Comparison of ENCODE assay signal across 8 cellular contexts in genomic region chr4:123398803-123399637, GRCh38. TPM values are rescaled to one million over a fixed set of nuclear protein-coding genes. Genes with fewer than 3 reads are reported as not detected.
DNase-seq lines count a peak whose midpoint lies in the region; ATAC-seq and TF ChIP-seq lines count a peak whose summit lies in the region.

No MANE protein-coding gene starts in this region.

- H2AFZ ChIP-seq in SU-DHL-6 (ENCODE audit: low read depth, low read length, severe bottlenecking): peak overlapping the region; percentile 34

- peak in 11 of 14 donors; percentile 43 to 65 (median 58) for DNase-seq in C1 segment of cervical spinal cord (lab: John Stamatoyannopoulos, UW)
- DNase-seq in adrenal gland: peak; percentile 31 to 73 (median 49)
- peak; percentile 48 for DNase-seq in left ventricle myocardium inferior
- DNase-seq in pulmonary artery endothelial cell (ENCODE audit: low read depth, low spot score): peak; percentile 64
- DNase-seq in NCI-H510A (lab: John Stamatoyannopoulos, UW): no peak

- no peaks in the 10 kb centered on the region for H3K9me2 ChIP-seq in SU-DHL-6 (replicated peaks; ENCODE audit: insufficient read depth, low read length)

- H4K20me1 ChIP-seq in SU-DHL-6 (ENCODE audit: low read depth, low read length): no peaks in the 10 kb centered on the region

- no peaks in the 10 kb centered on the region for H3K79me2 ChIP-seq in SU-DHL-6 (ENCODE audit: insufficient read depth, low read length)

- peak overlapping the region; percentile 72 for H3K4me2 ChIP-seq in SU-DHL-6 (ENCODE audit: low read depth, low read length, poor library complexity, severe bottlenecking)

- TF ChIP-seq POLR2A in adrenal gland (IDR thresholded peaks at IDR 0.05): peak in 1 of 2 donors; percentile 16

- H3K9me3 ChIP-seq in SU-DHL-6 (ENCODE audit: insufficient read depth, low read length) (no peaks in the 10 kb centered on the region), adrenal gland (replicated peaks in 1 of 3) (no peaks in the 10 kb centered on the region), left ventricle myocardium inferior (replicated peaks) (no peaks in the 10 kb centered on the region)

- no peaks in the 10 kb centered on the region for H3F3A ChIP-seq in SU-DHL-6 (ENCODE audit: insufficient read depth)

- WGBS in adrenal gland, 4 donors: 1 to 2% (median 1%) methylated on average over 36 to 45 of the region's 45 CpGs

- H3K36me3 ChIP-seq in SU-DHL-6 (ENCODE audit: low read length) (no peaks in the 10 kb centered on the region), adrenal gland (replicated peaks in 1 of 2) (peaks cover 0 to 18% of the 10 kb centered on the region in 2 donors), left ventricle myocardium inferior (peaks cover 42% of the 10 kb centered on the region)

- H3K27me3 ChIP-seq in SU-DHL-6 (ENCODE audit: low read length) (no peaks in the 10 kb centered on the region), adrenal gland (no peaks in the 10 kb centered on the region), left ventricle myocardium inferior (ENCODE audit: low read depth) (no peaks in the 10 kb centered on the region)

- H3K4me3 ChIP-seq in SU-DHL-6 (ENCODE audit: insufficient read depth, low read length, poor library complexity, severe bottlenecking): peak overlapping the region; percentile 61
- H3K4me3 ChIP-seq in adrenal gland: peak overlapping the region; percentile 38 to 84 (median 46)
- H3K4me3 ChIP-seq in left ventricle myocardium inferior: peak overlapping the region; percentile 87

- ATAC-seq in GM19324 (IDR thresholded peaks at IDR 0.05; ENCODE audit: low FRiP score, unreplicated experiment) (peak; percentile 20), HG03457 (IDR thresholded peaks at IDR 0.05; ENCODE audit: unreplicated experiment) (peak; percentile 26)

- H3K4me1 ChIP-seq in adrenal gland (replicated peaks in 1 of 2) (peaks cover 0 to 3% of the 10 kb centered on the region in 2 donors), left ventricle myocardium inferior (peaks cover 80% of the 10 kb centered on the region)

- H3K27ac ChIP-seq in SU-DHL-6 (ENCODE audit: low read depth, low read length): no peak overlapping the region
- peak overlapping the region in 4 of 5 donors; percentile 58 to 92 (median 78) for H3K27ac ChIP-seq in adrenal gland
- H3K27ac ChIP-seq in left ventricle myocardium inferior (replicated peaks): peak overlapping the region; percentile 95

- intact Hi-C loops in adrenal gland (cut with DNase I) (no loop called here), left ventricle myocardium inferior (cut with micrococcal nuclease) (loop anchor here (10.0 kb wide), 1 partner anchor 274 kb away; no protein-coding TSS in a partner anchor)

- TF ChIP-seq CTCF in SU-DHL-6 (IDR thresholded peaks at IDR 0.05; ENCODE audit: insufficient read depth, low read length, poor library complexity, severe bottlenecking): no peak
- TF ChIP-seq CTCF in adrenal gland (IDR thresholded peaks at IDR 0.05): no peak
- no peak for TF ChIP-seq CTCF in left ventricle myocardium inferior (IDR thresholded peaks at IDR 0.05; ENCODE audit: borderline replicate concordance)

- H3K9ac ChIP-seq in SU-DHL-6 (ENCODE audit: low read length): peak overlapping the region; percentile 44; the same call in 1 of the 2 replicates

RNA-seq across cellular contexts. Expression of gene SPRY1, which starts 2.4 kb away (rescaled TPM):
- total RNA-seq in adrenal gland (10 to 100 TPM; 45.1 to 95.6 (median 71.9) TPM), left ventricle myocardium inferior (39.7 TPM), pulmonary artery endothelial cell (20.5 and 33.1 TPM in 2 replicates)
- 10 to 100 TPM; 22.3 to 35.4 (median 28.4) TPM for polyA plus RNA-seq in adrenal gland
